ENCODE assay signal across 12 cellular contexts in genomic region chr20:44811150-44811685, GRCh38. TPM values are rescaled to one million over a fixed set of nuclear protein-coding genes. Genes with fewer than 3 reads are reported as not detected.
DNase-seq lines count a peak whose midpoint lies in the region; ATAC-seq and FAIRE-seq lines count a peak whose summit lies in the region.
"Had no signal": no experiment of that assay in that cellular context is flagged by ENCODE, and none has a peak within 500 bp of the region (broad histone marks: within the 10 kb centered on the region; RNA-seq: fewer than 3 reads in every experiment).

No MANE protein-coding gene starts in this region.

- no peaks in the 10 kb centered on the region for H3K36me3 Mint-ChIP-seq in stimulated activated naive CD8-positive, alpha-beta T cell treated with anti-CD3 and anti-CD28 coated beads, Interleukin-15, Interleukin-2, amounts not matched to agents 100 ng/mL and 50 ng/mL, for 24 hours (ENCODE audit: low read depth)
- H3K36me3 Mint-ChIP-seq in activated naive CD8-positive, alpha-beta T cell treated with anti-CD3 and anti-CD28 coated beads for 36 hours = no peaks in the 10 kb centered on the region
- H3K36me3 Mint-ChIP-seq in memory B cell = peaks cover 7% of the 10 kb centered on the region

- no peak overlapping the region for H3K27ac ChIP-seq in SJCRH30
- H3K27ac ChIP-seq: right atrium auricular region had no signal

- H3K36me3 ChIP-seq in SJCRH30 = no peaks in the 10 kb centered on the region
- H3K36me3 ChIP-seq: right atrium auricular region had no signal

- H3K4me1 ChIP-seq in SJCRH30 = peaks cover 4% of the 10 kb centered on the region

- H3K4me1 Mint-ChIP-seq in stimulated activated naive CD8-positive, alpha-beta T cell treated with anti-CD3 and anti-CD28 coated beads, Interleukin-15, Interleukin-2, amounts not matched to agents 100 ng/mL and 50 ng/mL, for 24 hours (ENCODE audit: low read depth) = peaks cover 6% of the 10 kb centered on the region
- H3K4me1 Mint-ChIP-seq in activated naive CD8-positive, alpha-beta T cell treated with anti-CD3 and anti-CD28 coated beads for 36 hours = no peaks in the 10 kb centered on the region
- peaks cover 11% of the 10 kb centered on the region for H3K4me1 Mint-ChIP-seq in memory B cell

- H3K4me3 ChIP-seq in SJCRH30 = no peak overlapping the region
- H3K4me3 ChIP-seq: K562 had no signal

- H3K9me3 Mint-ChIP-seq in stimulated activated naive CD8-positive, alpha-beta T cell treated with anti-CD3 and anti-CD28 coated beads, Interleukin-15, Interleukin-2, amounts not matched to agents 100 ng/mL and 50 ng/mL, for 24 hours = no peaks in the 10 kb centered on the region
- no peaks in the 10 kb centered on the region for H3K9me3 Mint-ChIP-seq in activated naive CD8-positive, alpha-beta T cell treated with anti-CD3 and anti-CD28 coated beads for 36 hours
- peaks cover 1% of the 10 kb centered on the region for H3K9me3 Mint-ChIP-seq in memory B cell

- H3K4me3 Mint-ChIP-seq in stimulated activated naive CD8-positive, alpha-beta T cell treated with anti-CD3 and anti-CD28 coated beads, Interleukin-15, Interleukin-2, amounts not matched to agents 100 ng/mL and 50 ng/mL, for 24 hours = peak overlapping the region; percentile 63
- H3K4me3 Mint-ChIP-seq in activated naive CD8-positive, alpha-beta T cell treated with anti-CD3 and anti-CD28 coated beads for 36 hours = peak overlapping the region; percentile 45
- H3K4me3 Mint-ChIP-seq in memory B cell = peak overlapping the region; percentile 67

- no peak for ATAC-seq in stimulated activated naive CD8-positive, alpha-beta T cell treated with anti-CD3 and anti-CD28 coated beads, Interleukin-15, Interleukin-2, amounts not matched to agents 100 U/mL and 50 U/mL, for 24 hours
- no peak for ATAC-seq in memory B cell (ENCODE audit: low read depth)
- ATAC-seq: K562 had no signal

- peaks cover 2% of the 10 kb centered on the region; the same call in 1 of the 2 replicates for H3K27me3 ChIP-seq in SJCRH30

- H3K27ac Mint-ChIP-seq in stimulated activated naive CD8-positive, alpha-beta T cell treated with anti-CD3 and anti-CD28 coated beads, Interleukin-15, Interleukin-2, amounts not matched to agents 100 ng/mL and 50 ng/mL, for 24 hours = no peak overlapping the region
- H3K27ac Mint-ChIP-seq in activated naive CD8-positive, alpha-beta T cell treated with anti-CD3 and anti-CD28 coated beads for 36 hours = no peak overlapping the region
- peak overlapping the region; percentile 39 for H3K27ac Mint-ChIP-seq in memory B cell

- H3K27me3 Mint-ChIP-seq in stimulated activated naive CD8-positive, alpha-beta T cell treated with anti-CD3 and anti-CD28 coated beads, Interleukin-15, Interleukin-2, amounts not matched to agents 100 ng/mL and 50 ng/mL, for 24 hours = peaks cover 55% of the 10 kb centered on the region
- H3K27me3 Mint-ChIP-seq in activated naive CD8-positive, alpha-beta T cell treated with anti-CD3 and anti-CD28 coated beads for 36 hours = peaks cover 58% of the 10 kb centered on the region
- peaks cover 35% of the 10 kb centered on the region for H3K27me3 Mint-ChIP-seq in memory B cell

- DNase-seq in stimulated activated naive CD8-positive, alpha-beta T cell treated with anti-CD3 and anti-CD28 coated beads, Interleukin-15, Interleukin-2, amounts not matched to agents 100 U/mL and 50 U/mL, for 24 hours = no peak
- DNase-seq in activated naive CD8-positive, alpha-beta T cell treated with anti-CD3 and anti-CD28 coated beads for 36 hours = no peak
- no peak for DNase-seq in memory B cell (ENCODE audit: low spot score in 2 of 2)
- DNase-seq in urothelium cell line (ENCODE audit: low spot score) = no peak
- DNase-seq in NCI-H226 = no peak
- no peak for DNase-seq in stimulated activated CD4-positive, alpha-beta T cell treated with anti-CD3 and anti-CD28 coated beads, Interleukin-4, amount 100 ng/mL, for 4 hours
- no peak for DNase-seq in SJCRH30
- DNase-seq: activated CD4-positive, CD25-positive, alpha-beta regulatory T cell; NCI-H1694 had no signal

- H3K9me3 ChIP-seq in SJCRH30 (replicated peaks) = no peaks in the 10 kb centered on the region

- peak; percentile 75 for FAIRE-seq in urothelium cell line (lab: Jason Lieb, UNC)
- FAIRE-seq: K562 had no signal

RNA-seq across cellular contexts. Expression of gene RIMS4, which starts 0.9 kb away (rescaled TPM):
- total RNA-seq in activated naive CD8-positive, alpha-beta T cell treated with anti-CD3 and anti-CD28 coated beads for 36 hours = under 1 TPM in 1 of 2 experiments, not detected in 1; 0.08 TPM
- not detected in 2 replicates for total RNA-seq in SJCRH30 (2014; rRNA removed; shearing (Covaris generic))
- total RNA-seq: K562 had no signal
